In the genomic region with DNA sequence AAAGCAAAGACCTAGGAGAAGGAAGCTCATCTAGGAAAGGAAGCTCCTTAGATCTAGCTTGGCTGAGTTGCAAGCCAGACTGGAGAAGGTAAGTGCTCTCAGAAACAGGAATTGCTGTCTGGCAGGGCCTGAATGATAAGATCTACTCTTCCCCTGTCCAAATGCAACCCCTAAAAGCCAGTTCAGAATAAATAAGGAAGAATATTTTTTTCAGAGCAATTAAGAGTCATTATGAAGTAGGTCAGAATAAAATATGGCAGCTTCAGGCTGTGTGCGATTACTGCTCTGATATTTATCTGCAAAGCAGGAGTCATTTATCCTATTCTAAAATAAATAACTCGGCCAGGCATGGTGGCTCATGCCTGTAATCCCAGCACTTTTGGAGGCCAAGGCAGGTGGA, we compare ENCODE assay signal across 1 cellular context.
TF ChIP-seq lines count a peak whose summit lies in the region.

No MANE protein-coding gene starts in this region.

TF ChIP-seq in SK-N-SH treated with all-trans-retinoic acid at 6 μM for 48 hours, 23 proteins besides CTCF, POLR2A, EP300 and RAD21 (continued from another document):
- no peak for TF ChIP-seq PATZ1 (CRISPR knock-in tag; IDR thresholded peaks at IDR 0.05; ENCODE audit: borderline replicate concordance)
- no peak for TF ChIP-seq ESRRG (CRISPR knock-in tag; IDR thresholded peaks at IDR 0.05)
- no peak for TF ChIP-seq ZFP30 (CRISPR knock-in tag; IDR thresholded peaks at IDR 0.05)
